10 cellular contexts compared by ENCODE assay signal in the genomic region with DNA sequence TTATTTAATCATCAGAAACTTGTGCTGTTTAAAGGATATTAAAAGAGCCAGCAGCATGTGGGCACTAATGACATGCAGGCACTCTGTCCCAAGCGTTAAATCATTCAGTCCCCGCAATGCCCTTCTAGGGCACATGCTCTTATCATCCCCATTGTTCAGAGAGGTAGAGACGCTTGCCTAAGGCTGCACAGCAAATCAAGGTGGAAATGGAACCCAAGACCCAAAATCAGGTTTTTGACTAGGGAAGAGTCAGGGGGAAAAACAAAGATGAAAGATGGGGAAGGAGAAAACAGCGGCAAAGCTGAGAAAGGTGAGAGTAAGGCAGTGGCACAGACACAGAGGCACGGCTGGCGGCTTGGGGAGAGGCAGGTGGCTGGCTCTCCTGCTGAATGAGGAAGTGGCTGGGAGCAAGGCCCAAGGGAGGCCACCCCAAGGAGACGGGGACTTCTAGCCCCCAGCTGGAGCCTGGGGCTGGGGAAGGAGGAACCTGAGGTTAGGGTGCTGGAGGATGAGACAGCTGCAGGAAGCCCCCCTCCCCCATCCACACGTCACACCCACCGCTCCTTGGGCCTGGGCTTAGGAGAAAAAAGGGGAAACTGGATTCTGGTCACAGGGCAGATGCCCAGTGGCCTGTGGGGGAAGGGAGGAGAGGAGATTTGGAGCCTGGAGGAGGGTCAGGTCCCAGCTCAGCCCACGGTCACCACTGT. TPM values are rescaled to one million over a fixed set of nuclear protein-coding genes. Genes with fewer than 3 reads are reported as not detected.
DNase-seq lines count a peak whose midpoint lies in the region; ATAC-seq and TF ChIP-seq lines count a peak whose summit lies in the region.
"Had no signal": no experiment of that assay in that cellular context is flagged by ENCODE, and none has a peak within 500 bp of the region (broad histone marks: within the 10 kb centered on the region; RNA-seq: fewer than 3 reads in every experiment).

No MANE protein-coding gene starts in this region.

- no peaks in the 10 kb centered on the region for H3K9me2 ChIP-seq in PC-9 (ENCODE audit: insufficient read depth)

- H3K27ac ChIP-seq in lung (ENCODE audit: low read depth in 1 of 2, low read length in 1 of 2) = peak overlapping the region in 1 of 2 donors; percentile 66
- peak overlapping the region; percentile 74 for H3K27ac ChIP-seq in upper lobe of right lung
- H3K27ac ChIP-seq in PC-9 = no peak overlapping the region

- H3K9me3 Mint-ChIP-seq in activated naive CD4-positive, alpha-beta T cell treated with anti-CD3 and anti-CD28 coated beads for 36 hours = no peaks in the 10 kb centered on the region
- no peaks in the 10 kb centered on the region for H3K9me3 Mint-ChIP-seq in activated CD8-positive, alpha-beta T cell treated with anti-CD3 and anti-CD28 coated beads for 36 hours

- peaks cover 8% of the 10 kb centered on the region for H3F3A ChIP-seq in PC-9 (ENCODE audit: insufficient read depth, low read depth)

- peak; percentile 24 for ATAC-seq in activated CD8-positive, alpha-beta T cell treated with anti-CD3 and anti-CD28 coated beads for 36 hours
- peak; percentile 79 for ATAC-seq in lung (ENCODE audit: insufficient read depth, low FRiP score)
- ATAC-seq in upper lobe of right lung = peak; percentile 94

- H3K9me3 ChIP-seq in lung (ENCODE audit: control insufficient read depth in 2 of 2, insufficient read depth in 1 of 2, low read length in 1 of 2) = no peaks in the 10 kb centered on the region
- no peaks in the 10 kb centered on the region for H3K9me3 ChIP-seq in upper lobe of right lung
- H3K9me3 ChIP-seq in PC-9 (ENCODE audit: insufficient read depth, low read depth) = no peaks in the 10 kb centered on the region

- no peaks in the 10 kb centered on the region for H3K36me3 ChIP-seq in lung (ENCODE audit: control insufficient read depth in 2 of 2, insufficient read depth in 2 of 2, low read length in 2 of 2)
- H3K36me3 ChIP-seq in upper lobe of right lung = no peaks in the 10 kb centered on the region
- H3K36me3 ChIP-seq in PC-9 (ENCODE audit: low read depth) = no peaks in the 10 kb centered on the region

- H2AFZ ChIP-seq in PC-9 = no peak overlapping the region

- CTCF ChIA-PET in activated naive CD4-positive, alpha-beta T cell treated with anti-CD3 and anti-CD28 coated beads for 36 hours (lab: Charles Lee) = interaction anchor here (0.6 kb wide), 1 partner anchor 14 kb away, joined by 3 read pairs; no protein-coding TSS in a partner anchor
- CTCF ChIA-PET in activated CD8-positive, alpha-beta T cell treated with anti-CD3 and anti-CD28 coated beads for 36 hours (lab: Charles Lee) = interaction anchor here (0.6 to 1.3 kb wide), 3 partner anchors 12 to 146 kb away, joined by 3 to 4 read pairs (median 3); no protein-coding TSS in a partner anchor
- CTCF ChIA-PET in PC-9 (lab: Charles Lee) = no interaction called here

- no peaks in the 10 kb centered on the region for H4K20me1 ChIP-seq in PC-9 (ENCODE audit: insufficient read depth)

- no peak overlapping the region for H3K4me3 ChIP-seq in lung
- H3K4me3 ChIP-seq in upper lobe of right lung = peak overlapping the region; percentile 41
- H3K4me3 ChIP-seq in PC-9 = no peak overlapping the region

- no TSS peak for BruUV-seq in PC-9 (replicated peaks; lab: Mats Ljungman, UMichigan)

- intact Hi-C loops in activated naive CD4-positive, alpha-beta T cell treated with anti-CD3 and anti-CD28 coated beads for 36 hours (cut with micrococcal nuclease) = no loop called here
- intact Hi-C loops in activated CD8-positive, alpha-beta T cell treated with anti-CD3 and anti-CD28 coated beads for 36 hours (cut with micrococcal nuclease) = no loop called here
- intact Hi-C loops in upper lobe of right lung (cut with DNase I) = no loop called here
- intact Hi-C loops in PC-9 (cut with micrococcal nuclease; ENCODE audit: unreplicated experiment) = loop anchor here (10.0 kb wide), 1 partner anchor 164 kb away; the partner anchor contains the start of genes IGFLR1, LIN37, PSENEN and U2AF1L4

- H3K4me2 ChIP-seq in PC-9 = no peak overlapping the region

- H3K27me3 Mint-ChIP-seq in activated naive CD4-positive, alpha-beta T cell treated with anti-CD3 and anti-CD28 coated beads for 36 hours (ENCODE audit: low read depth) = no peaks in the 10 kb centered on the region
- H3K27me3 Mint-ChIP-seq in activated CD8-positive, alpha-beta T cell treated with anti-CD3 and anti-CD28 coated beads for 36 hours = no peaks in the 10 kb centered on the region

- no peak for TF ChIP-seq CTCF in activated CD8-positive, alpha-beta T cell treated with anti-CD3 and anti-CD28 coated beads for 36 hours (IDR thresholded peaks at IDR 0.05)
- TF ChIP-seq CTCF in lung (IDR thresholded peaks at IDR 0.05; ENCODE audit: control extremely low read depth, extremely low read depth) (no peak), upper lobe of right lung (IDR thresholded peaks at IDR 0.05) (no peak), PC-9 (conservative IDR thresholded peaks at IDR 0.05) (no peak)

- H3K27me3 ChIP-seq in lung (ENCODE audit: control insufficient read depth, insufficient read depth) = no peaks in the 10 kb centered on the region
- H3K27me3 ChIP-seq in upper lobe of right lung = no peaks in the 10 kb centered on the region
- no peaks in the 10 kb centered on the region for H3K27me3 ChIP-seq in PC-9 (ENCODE audit: insufficient read depth, low read depth)

- WGBS in lung, 2 donors = 29 to 59% methylated on average over 10 of the region's 10 CpGs

- peaks cover 39% of the 10 kb centered on the region for H3K4me1 Mint-ChIP-seq in activated naive CD4-positive, alpha-beta T cell treated with anti-CD3 and anti-CD28 coated beads for 36 hours (ENCODE audit: low read depth)
- H3K4me1 Mint-ChIP-seq in activated CD8-positive, alpha-beta T cell treated with anti-CD3 and anti-CD28 coated beads for 36 hours (ENCODE audit: low read depth) = peaks cover 46% of the 10 kb centered on the region

- H3K4me1 ChIP-seq in lung (ENCODE audit: control insufficient read depth in 2 of 2, insufficient read depth in 2 of 2, low read length in 2 of 2) (no peaks in the 10 kb centered on the region), upper lobe of right lung (peaks cover 11% of the 10 kb centered on the region), PC-9 (replicated peaks; ENCODE audit: insufficient read depth) (no peaks in the 10 kb centered on the region)

- no peaks in the 10 kb centered on the region for H3K79me2 ChIP-seq in PC-9 (ENCODE audit: low read depth)

- peak; percentile 42 for DNase-seq in activated naive CD4-positive, alpha-beta T cell treated with anti-CD3 and anti-CD28 coated beads for 36 hours
- DNase-seq in activated naive CD4-positive, alpha-beta T cell (lab: John Stamatoyannopoulos, UW) = no peak
- no peak for DNase-seq in activated CD8-positive, alpha-beta T cell treated with anti-CD3 and anti-CD28 coated beads for 36 hours
- DNase-seq in lung (ENCODE audit: low spot score) = peak; percentile 77
- DNase-seq in upper lobe of right lung = peak; percentile 92
- no peak for DNase-seq in HCEC 1CT
- no peak for DNase-seq in activated CD4-positive, alpha-beta T cell treated with anti-CD3 and anti-CD28 coated beads for 48 hours
- DNase-seq in PC-9 = no peak
- DNase-seq: NCI-H1048 had no signal

- no peaks in the 10 kb centered on the region for H3K36me3 Mint-ChIP-seq in activated naive CD4-positive, alpha-beta T cell treated with anti-CD3 and anti-CD28 coated beads for 36 hours (ENCODE audit: low read depth)
- H3K36me3 Mint-ChIP-seq in activated CD8-positive, alpha-beta T cell treated with anti-CD3 and anti-CD28 coated beads for 36 hours (ENCODE audit: low read depth) = no peaks in the 10 kb centered on the region

- peak overlapping the region; percentile 34 for H3K27ac Mint-ChIP-seq in activated naive CD4-positive, alpha-beta T cell treated with anti-CD3 and anti-CD28 coated beads for 36 hours
- H3K27ac Mint-ChIP-seq in activated CD8-positive, alpha-beta T cell treated with anti-CD3 and anti-CD28 coated beads for 36 hours = peak overlapping the region; percentile 35

- POLR2A ChIA-PET in activated CD8-positive, alpha-beta T cell treated with anti-CD3 and anti-CD28 coated beads for 36 hours (lab: Charles Lee) = no interaction called here
- POLR2A ChIA-PET in PC-9 (lab: Charles Lee; ENCODE audit: unreplicated experiment) = no interaction called here

- H3K4me3 Mint-ChIP-seq in activated naive CD4-positive, alpha-beta T cell treated with anti-CD3 and anti-CD28 coated beads for 36 hours = no peak overlapping the region
- H3K4me3 Mint-ChIP-seq in activated CD8-positive, alpha-beta T cell treated with anti-CD3 and anti-CD28 coated beads for 36 hours = no peak overlapping the region

RNA-seq across cellular contexts. Expression of gene TYROBP, which starts 1.0 kb away (rescaled TPM):
- not detected for total RNA-seq in activated naive CD4-positive, alpha-beta T cell treated with anti-CD3 and anti-CD28 coated beads for 36 hours
- 1 to 10 TPM in 1 of 2 experiments, under 1 TPM in 1; 0.81 to 1.5 TPM for total RNA-seq in activated CD8-positive, alpha-beta T cell treated with anti-CD3 and anti-CD28 coated beads for 36 hours
- total RNA-seq in lung (100 to 1,000 TPM in 1 of 2 donors, 10 to 100 TPM in 1; 17.0 to 282 TPM), upper lobe of right lung (367 TPM), PC-9 (2021) (not detected in 2 replicates)
- polyA plus RNA-seq in lung = 1,000 to 10,000 TPM in 1 of 2 donors, 100 to 1,000 TPM in 1; 552 to 1,276 TPM
- polyA plus RNA-seq: BJ had no signal

RNA-seq across cellular contexts. Expression of gene HCST, which starts 6.8 kb away (rescaled TPM):
- total RNA-seq in activated naive CD4-positive, alpha-beta T cell treated with anti-CD3 and anti-CD28 coated beads for 36 hours = 10 to 100 TPM; 11.7 to 14.5 TPM
- 10 to 100 TPM; 57.1 to 72.0 TPM for total RNA-seq in activated CD8-positive, alpha-beta T cell treated with anti-CD3 and anti-CD28 coated beads for 36 hours
- total RNA-seq in lung = 10 to 100 TPM in 1 of 2 donors, 1 to 10 TPM in 1; 5.4 to 33.2 TPM
- 100 to 1,000 TPM in 1 of 2 donors, 10 to 100 TPM in 1; 89.1 to 118 TPM for polyA plus RNA-seq in lung
- 44.0 TPM for total RNA-seq in upper lobe of right lung
- total RNA-seq in PC-9 (2021) = 1.8 and 2.6 TPM in 2 replicates

RNA-seq across cellular contexts. Expression of gene NFKBID, which starts 8.8 kb away (rescaled TPM):
- total RNA-seq in activated naive CD4-positive, alpha-beta T cell treated with anti-CD3 and anti-CD28 coated beads for 36 hours = 10 to 100 TPM; 56.2 to 56.4 TPM
- 10 to 100 TPM; 80.8 to 81.2 TPM for total RNA-seq in activated CD8-positive, alpha-beta T cell treated with anti-CD3 and anti-CD28 coated beads for 36 hours
- total RNA-seq in lung (10 to 100 TPM; 12.6 to 25.3 TPM), upper lobe of right lung (19.5 TPM), PC-9 (2021) (15.7 and 27.5 TPM in 2 replicates)
- polyA plus RNA-seq in lung = 10 to 100 TPM; 14.7 to 18.1 TPM

RNA-seq across cellular contexts. Expression of gene LRFN3, which starts 27.0 kb away (rescaled TPM):
- 1 to 10 TPM; 4.0 TPM for total RNA-seq in activated naive CD4-positive, alpha-beta T cell treated with anti-CD3 and anti-CD28 coated beads for 36 hours
- total RNA-seq in activated CD8-positive, alpha-beta T cell treated with anti-CD3 and anti-CD28 coated beads for 36 hours = 1 to 10 TPM; 4.8 to 6.6 TPM
- total RNA-seq in lung = 10 to 100 TPM in 1 of 2 donors, 1 to 10 TPM in 1; 3.6 to 14.0 TPM
- 1 to 10 TPM; 6.2 to 8.9 TPM for polyA plus RNA-seq in lung
- 10.5 TPM for total RNA-seq in upper lobe of right lung
- 10.5 and 14.7 TPM in 2 replicates for total RNA-seq in PC-9 (2021)

RNA-seq across cellular contexts. Expression of gene APLP1, which starts 40.8 kb away (rescaled TPM):
- 1 to 10 TPM in 1 of 2 experiments, under 1 TPM in 1; 0.79 to 1.2 TPM for total RNA-seq in activated naive CD4-positive, alpha-beta T cell treated with anti-CD3 and anti-CD28 coated beads for 36 hours
- total RNA-seq in activated CD8-positive, alpha-beta T cell treated with anti-CD3 and anti-CD28 coated beads for 36 hours = 1 to 10 TPM; 2.0 to 2.1 TPM
- total RNA-seq in lung = 1 to 10 TPM; 1.7 to 2.3 TPM
- 1 to 10 TPM in 1 of 2 donors, under 1 TPM in 1; 0.94 to 6.5 TPM for polyA plus RNA-seq in lung
- total RNA-seq in upper lobe of right lung = 7.0 TPM
- total RNA-seq in PC-9 (2021) = 2.0 and 2.1 TPM in 2 replicates

Comparison
In these comparisons a context has a peak if more than half of its experiments do, and no peak if none do; other contexts are left out.
1. DNase-seq: peak in activated naive CD4-positive, alpha-beta T cell treated with anti-CD3 and anti-CD28 coated beads for 36 hours (single experiment), lung (single experiment) and upper lobe of right lung (single experiment); none in activated naive CD4-positive, alpha-beta T cell (0 of 4), activated CD8-positive, alpha-beta T cell treated with anti-CD3 and anti-CD28 coated beads for 36 hours (single experiment), HCEC 1CT (single experiment), activated CD4-positive, alpha-beta T cell treated with anti-CD3 and anti-CD28 coated beads for 48 hours (single experiment) and PC-9 (0 of 2).
2. ATAC-seq: peak in every context shown above with its lines; median percentile 94 in upper lobe of right lung; 79 in lung; 24 in activated CD8-positive, alpha-beta T cell treated with anti-CD3 and anti-CD28 coated beads for 36 hours.
3. RNA of gene TYROBP, which starts 1.0 kb away (total RNA-seq): 367 TPM in upper lobe of right lung (single experiment) and 17.0 to 282 TPM in lung; 0.81 to 1.5 TPM in activated CD8-positive, alpha-beta T cell treated with anti-CD3 and anti-CD28 coated beads for 36 hours, not detected in activated naive CD4-positive, alpha-beta T cell treated with anti-CD3 and anti-CD28 coated beads for 36 hours and not detected in PC-9; every median in the first group is over 4 times any median in the second.